In genomic region chr10:70331486-70332268, GRCh38 we compare ENCODE assay signal across 1 cellular context.
TF ChIP-seq lines count a peak whose summit lies in the region.

No MANE protein-coding gene starts in this region.

TF ChIP-seq in IMR-90, 13 proteins besides CTCF, POLR2A, EP300 and RAD21 (continued from another document):
- TF ChIP-seq NFE2L2 (IDR thresholded peaks at IDR 0.05; ENCODE audit: low read depth, low read length) (no peak), ELK1 (IDR thresholded peaks at IDR 0.05; ENCODE audit: borderline replicate concordance, low read depth, low read length) (no peak), RFX5 (IDR thresholded peaks at IDR 0.05; ENCODE audit: low read depth, low read length) (no peak), MAZ (IDR thresholded peaks at IDR 0.05; ENCODE audit: borderline replicate concordance, low read depth, low read length) (no peak), BHLHE40 (IDR thresholded peaks at IDR 0.05; ENCODE audit: low read depth, low read length) (0 out of 2 replicates have a peak, but pooled peaks have one; percentile 4), SMC3 (IDR thresholded peaks at IDR 0.05; ENCODE audit: low read depth, low read length) (0 out of 2 replicates have a peak, but pooled peaks have one; percentile 8), FOS (IDR thresholded peaks at IDR 0.05; ENCODE audit: low read depth, low read length) (peak; percentile 46; the same call in 1 of the 2 replicates), MXI1 (IDR thresholded peaks at IDR 0.05; ENCODE audit: borderline replicate concordance, low read depth, low read length) (no peak), MAFK (IDR thresholded peaks at IDR 0.05; ENCODE audit: low read depth, low read length) (no peak)
- TF ChIP-seq, protein P1, sequence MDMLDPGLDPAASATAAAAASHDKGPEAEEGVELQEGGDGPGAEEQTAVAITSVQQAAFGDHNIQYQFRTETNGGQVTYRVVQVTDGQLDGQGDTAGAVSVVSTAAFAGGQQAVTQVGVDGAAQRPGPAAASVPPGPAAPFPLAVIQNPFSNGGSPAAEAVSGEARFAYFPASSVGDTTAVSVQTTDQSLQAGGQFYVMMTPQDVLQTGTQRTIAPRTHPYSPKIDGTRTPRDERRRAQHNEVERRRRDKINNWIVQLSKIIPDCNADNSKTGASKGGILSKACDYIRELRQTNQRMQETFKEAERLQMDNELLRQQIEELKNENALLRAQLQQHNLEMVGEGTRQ (IDR thresholded peaks at IDR 0.05; ENCODE audit: low read depth, low read length) = no peak
